8 cellular contexts compared by ENCODE assay signal in genomic region chr2:144454466-144455287, GRCh38.
DNase-seq lines count a peak whose midpoint lies in the region; ATAC-seq and TF ChIP-seq lines count a peak whose summit lies in the region.

No MANE protein-coding gene starts in this region.

- peak; percentile 23 for DNase-seq in EL
- DNase-seq in HFFc6 = no peak
- no peak for DNase-seq in adrenal gland
- DNase-seq in natural killer cell treated with Interleukin-12 subunit alpha and Interleukin-12 subunit beta and Interleukin-15 and Interleukin-18, amount 100 ng/mL, for 72 hours (ENCODE audit: low spot score) = no peak
- no peak for DNase-seq in activated CD4-positive, CD25-positive, alpha-beta regulatory T cell (lab: John Stamatoyannopoulos, UW)
- DNase-seq in RPMI8226 = no peak
- DNase-seq in posterior vena cava (ENCODE audit: low spot score) = no peak
- no peak for DNase-seq in NCI-H526 treated with DMSO at 0.1 percent for 48 hours (lab: John Stamatoyannopoulos, UW)

- no peaks in the 10 kb centered on the region for H3K27me3 ChIP-seq in adrenal gland

- no peaks in the 10 kb centered on the region for H3K9me3 Mint-ChIP-seq in HFFc6
- no peaks in the 10 kb centered on the region for H3K9me3 Mint-ChIP-seq in natural killer cell treated with Interleukin-12 subunit alpha and Interleukin-12 subunit beta and Interleukin-15 and Interleukin-18, amount 100 ng/mL, for 72 hours

- H3K4me1 ChIP-seq in adrenal gland (replicated peaks in 1 of 2) = peaks cover 54 to 95% of the 10 kb centered on the region in 2 donors

- H3K27me3 Mint-ChIP-seq in HFFc6 (ENCODE audit: insufficient read depth) = 0 out of 2 replicates have a peak, but pooled peaks cover 2% of the 10 kb centered on the region
- H3K27me3 Mint-ChIP-seq in natural killer cell treated with Interleukin-12 subunit alpha and Interleukin-12 subunit beta and Interleukin-15 and Interleukin-18, amount 100 ng/mL, for 72 hours = no peaks in the 10 kb centered on the region

- H3K9me3 ChIP-seq in adrenal gland (replicated peaks in 1 of 3) = no peaks in the 10 kb centered on the region

- TF ChIP-seq CTCF in HFFc6 (IDR thresholded peaks at IDR 0.05) = no peak
- no peak for TF ChIP-seq CTCF in adrenal gland (IDR thresholded peaks at IDR 0.05)

- 28 to 37% (median 33%) methylated on average over 8 of the region's 8 CpGs for WGBS in adrenal gland, 4 donors

- peaks cover 6% of the 10 kb centered on the region; the same call in 1 of the 2 replicates for H3K36me3 Mint-ChIP-seq in HFFc6 (ENCODE audit: low read depth)
- peaks cover 12% of the 10 kb centered on the region for H3K36me3 Mint-ChIP-seq in natural killer cell treated with Interleukin-12 subunit alpha and Interleukin-12 subunit beta and Interleukin-15 and Interleukin-18, amount 100 ng/mL, for 72 hours

- peak overlapping the region in 4 of 5 donors; percentile 33 to 72 (median 65) for H3K27ac ChIP-seq in adrenal gland

- H3K4me3 ChIP-seq in adrenal gland = no peak overlapping the region

- TF ChIP-seq POLR2A in adrenal gland (IDR thresholded peaks at IDR 0.05) = no peak

- H3K27ac Mint-ChIP-seq in HFFc6 = peak overlapping the region; percentile 92
- peak overlapping the region in 1 of 2 donors; percentile 93 for H3K27ac Mint-ChIP-seq in natural killer cell treated with Interleukin-12 subunit alpha and Interleukin-12 subunit beta and Interleukin-15 and Interleukin-18, amount 100 ng/mL, for 72 hours

- ATAC-seq in natural killer cell treated with Interleukin-12 subunit alpha and Interleukin-12 subunit beta and Interleukin-15 and Interleukin-18, amount 100 ng/mL, for 72 hours = peak; percentile 72 to 81

- no peaks in the 10 kb centered on the region for H3K36me3 ChIP-seq in adrenal gland (replicated peaks in 1 of 2)

- H3K4me3 Mint-ChIP-seq in HFFc6 = peak overlapping the region; percentile 81
- H3K4me3 Mint-ChIP-seq in natural killer cell treated with Interleukin-12 subunit alpha and Interleukin-12 subunit beta and Interleukin-15 and Interleukin-18, amount 100 ng/mL, for 72 hours = peak overlapping the region; percentile 75

- H3K4me1 Mint-ChIP-seq in HFFc6 (ENCODE audit: low read depth) = peaks cover 86% of the 10 kb centered on the region
- H3K4me1 Mint-ChIP-seq in natural killer cell treated with Interleukin-12 subunit alpha and Interleukin-12 subunit beta and Interleukin-15 and Interleukin-18, amount 100 ng/mL, for 72 hours (ENCODE audit: low read depth in 2 of 2) = peaks cover 77 to 97% of the 10 kb centered on the region in 2 donors

- intact Hi-C loops in adrenal gland (cut with DNase I) = no loop called here
- intact Hi-C loops in posterior vena cava (cut with DNase I) = loop anchor here in 1 of 2 donors (5.0 kb wide), 1 partner anchor 1738 kb away; no protein-coding TSS in a partner anchor
